ENCODE assay signal across 14 cellular contexts in genomic region chr10:86954681-86955500, GRCh38. TPM values are rescaled to one million over a fixed set of nuclear protein-coding genes. Genes with fewer than 3 reads are reported as not detected.
A peak's percentile ranks its signal among the peaks of the same experiment; 100 is the strongest.
DNase-seq lines count a peak whose midpoint lies in the region; ATAC-seq and TF ChIP-seq lines count a peak whose summit lies in the region.
"Had no signal": no experiment of that assay in that cellular context is flagged by ENCODE, and none has a peak within 500 bp of the region (broad histone marks: within the 10 kb centered on the region; RNA-seq: fewer than 3 reads in every experiment).

No MANE protein-coding gene starts in this region.

- H4K20me1 ChIP-seq in mammary epithelial cell (ENCODE audit: insufficient read depth, low read length) (no peaks in the 10 kb centered on the region), neural progenitor cell (ENCODE audit: low read depth) (no peaks in the 10 kb centered on the region)

- 85% methylated on average over 7 of the region's 13 CpGs for WGBS in mammary epithelial cell (ENCODE audit: low coverage, missing lambda C conversion rate)
- 55% methylated on average over 13 of the region's 13 CpGs for WGBS in urinary bladder

- H2AFZ ChIP-seq in mammary epithelial cell (ENCODE audit: low read depth, low read length) (no peak overlapping the region), neural progenitor cell (replicated peaks) (peak overlapping the region; percentile 92)

- CTCF ChIA-PET in mammary epithelial cell (lab: Charles Lee; ENCODE audit: low non-redundant PET): no interaction called here

- peak overlapping the region; percentile 94 for H3K27ac Mint-ChIP-seq in glutamatergic neuron (ENCODE audit: unreplicated experiment)
- H3K27ac Mint-ChIP-seq in neural progenitor cell: peak overlapping the region; percentile 98
- H3K27ac Mint-ChIP-seq: IgD-negative memory B cell had no signal

- BruUV-seq in mammary epithelial cell (replicated peaks; lab: Mats Ljungman, UMichigan): no TSS peak

- H3K27ac ChIP-seq in breast epithelium: peak overlapping the region; percentile 85 to 94
- H3K27ac ChIP-seq in mammary epithelial cell (ENCODE audit: insufficient read depth, low read depth, low read length): no peak overlapping the region
- H3K27ac ChIP-seq in neural progenitor cell: no peak overlapping the region
- H3K27ac ChIP-seq in urinary bladder (ENCODE audit: low read depth): peak overlapping the region; percentile 79

- in situ Hi-C loops in mammary epithelial cell (cut with MboI; ENCODE audit: low sequenced_read_pairs in 2 of 2): no loop called here

- intact Hi-C loops in breast epithelium (cut with DNase I; ENCODE audit: low total_unique reads) (no loop called here), mammary epithelial cell (cut with micrococcal nuclease) (no loop called here)

- peaks cover 8% of the 10 kb centered on the region for H3K79me2 ChIP-seq in mammary epithelial cell (ENCODE audit: insufficient read depth, low read length)
- H3K79me2 ChIP-seq in neural progenitor cell (ENCODE audit: low read depth): no peaks in the 10 kb centered on the region

- DNase-seq in breast epithelium (ENCODE audit: low spot score in 2 of 2) (no peak), mammary epithelial cell (no peak), glutamatergic neuron (no peak), neural progenitor cell (ENCODE audit: low spot score) (no peak), DMS153 treated with DMSO at 0.1 percent for 48 hours (lab: John Stamatoyannopoulos, UW; ENCODE audit: unreplicated experiment) (no peak)
- DNase-seq: DMS79; effector memory CD4-positive, alpha-beta T cell; NCI-H2029; OCI-M1 had no signal

- H3K27me3 Mint-ChIP-seq in glutamatergic neuron (ENCODE audit: unreplicated experiment) (peaks cover 18% of the 10 kb centered on the region), neural progenitor cell (ENCODE audit: insufficient read depth, low read depth) (peaks cover 8% of the 10 kb centered on the region)

- H3K4me2 ChIP-seq in mammary epithelial cell (ENCODE audit: insufficient read depth, low read depth, low read length) (no peak overlapping the region), neural progenitor cell (peak overlapping the region; percentile 61)

- no peak for ATAC-seq in GM18520 (IDR thresholded peaks at IDR 0.05; ENCODE audit: unreplicated experiment)
- no peak for ATAC-seq in HG02938 (IDR thresholded peaks at IDR 0.05; ENCODE audit: unreplicated experiment)

- H3K4me1 Mint-ChIP-seq in glutamatergic neuron (ENCODE audit: low read depth, unreplicated experiment) (peaks cover 20% of the 10 kb centered on the region), neural progenitor cell (peaks cover 50% of the 10 kb centered on the region)
- H3K4me1 Mint-ChIP-seq: IgD-negative memory B cell had no signal

- no peak for TF ChIP-seq POLR2A in breast epithelium (IDR thresholded peaks at IDR 0.05)

- dilution Hi-C loops in mammary epithelial cell (cut with HindIII; ENCODE audit: low sequenced_read_pairs): no loop called here

- H3K36me3 Mint-ChIP-seq in glutamatergic neuron (ENCODE audit: unreplicated experiment) (peaks cover 12% of the 10 kb centered on the region), neural progenitor cell (peaks cover 2% of the 10 kb centered on the region)

- H3K4me3 ChIP-seq in breast epithelium: peak overlapping the region; percentile 28 to 60 (median 37)
- H3K4me3 ChIP-seq in mammary epithelial cell (replicated peaks in 1 of 3; ENCODE audit: insufficient read depth in 1 of 3, low read depth in 2 of 3, low read length in 3 of 3): no peak overlapping the region
- no peak overlapping the region for H3K4me3 ChIP-seq in neural progenitor cell
- H3K4me3 ChIP-seq in urinary bladder (ENCODE audit: low read depth, low read length): peak overlapping the region; percentile 2

- no peak overlapping the region for H3K9ac ChIP-seq in mammary epithelial cell (ENCODE audit: insufficient read depth, low read length)
- H3K9ac ChIP-seq in neural progenitor cell: no peak overlapping the region

- peak overlapping the region; percentile 73 for H3K4me3 Mint-ChIP-seq in glutamatergic neuron (ENCODE audit: unreplicated experiment)
- H3K4me3 Mint-ChIP-seq in neural progenitor cell: peak overlapping the region; percentile 43

- H3K27me3 ChIP-seq in breast epithelium (no peaks in the 10 kb centered on the region), mammary epithelial cell (ENCODE audit: insufficient read depth, low read length) (no peaks in the 10 kb centered on the region), neural progenitor cell (no peaks in the 10 kb centered on the region)

- H3K9me3 Mint-ChIP-seq in glutamatergic neuron (ENCODE audit: unreplicated experiment): peaks cover 16% of the 10 kb centered on the region
- peaks cover 29% of the 10 kb centered on the region for H3K9me3 Mint-ChIP-seq in neural progenitor cell

- H3K4me1 ChIP-seq in breast epithelium (peaks cover 16 to 18% of the 10 kb centered on the region in 2 donors), mammary epithelial cell (ENCODE audit: insufficient read depth, low read length) (peaks cover 33% of the 10 kb centered on the region), neural progenitor cell (peaks cover 33% of the 10 kb centered on the region), urinary bladder (ENCODE audit: insufficient read depth) (no peaks in the 10 kb centered on the region)

- H3K36me3 ChIP-seq in breast epithelium (no peaks in the 10 kb centered on the region), mammary epithelial cell (ENCODE audit: insufficient read depth, low read length) (no peaks in the 10 kb centered on the region), neural progenitor cell (no peaks in the 10 kb centered on the region), urinary bladder (ENCODE audit: insufficient read depth) (no peaks in the 10 kb centered on the region)

- H3K9me3 ChIP-seq in breast epithelium (peaks cover 0 to 4% of the 10 kb centered on the region in 2 donors), mammary epithelial cell (replicated peaks; ENCODE audit: insufficient read depth, low read length) (no peaks in the 10 kb centered on the region), neural progenitor cell (ENCODE audit: low read depth) (peaks cover 6% of the 10 kb centered on the region)

- no peaks in the 10 kb centered on the region for H3F3A ChIP-seq in neural progenitor cell (ENCODE audit: low read depth)

- TF ChIP-seq CTCF in breast epithelium (IDR thresholded peaks at IDR 0.05): no peak
- no peak for TF ChIP-seq CTCF in mammary epithelial cell (conservative IDR thresholded peaks at IDR 0.05 in 1 of 2, IDR thresholded peaks at IDR 0.05 in 1 of 2; ENCODE audit: extremely low read depth in 1 of 2, insufficient read depth in 1 of 2, low read depth in 1 of 2, low read length in 2 of 2)
- TF ChIP-seq CTCF in glutamatergic neuron (IDR thresholded peaks at IDR 0.05; ENCODE audit: partially characterized antibody, unreplicated experiment): no peak
- TF ChIP-seq CTCF in neural progenitor cell (IDR thresholded peaks at IDR 0.05): no peak

RNA-seq across cellular contexts. Expression of gene MMRN2, which starts 2.5 kb away (rescaled TPM):
- total RNA-seq in breast epithelium (10 to 100 TPM; 23.0 to 60.3 (median 32.6) TPM), mammary epithelial cell (10 to 100 TPM in 1 of 2 donors, 1 to 10 TPM in 1; 8.5 to 13.7 TPM), glutamatergic neuron (ENCODE audit: unreplicated experiment) (5.4 TPM), neural progenitor cell (ENCODE audit: low replicate concordance) (0.28 and 1.4 TPM in 2 replicates), urinary bladder (49.0 TPM)
- polyA plus RNA-seq in mammary epithelial cell (11.6 TPM), urinary bladder (40.8 TPM)
- 5.4 TPM for polyA minus RNA-seq in mammary epithelial cell
- total RNA-seq: A172 had no signal
- polyA plus RNA-seq: IgD-negative memory B cell had no signal

RNA-seq across cellular contexts. Expression of gene SNCG, which starts 3.5 kb away (rescaled TPM):
- 100 to 1,000 TPM in 1 of 3 donors, 10 to 100 TPM in 2; 52.1 to 255 (median 53.7) TPM for total RNA-seq in breast epithelium
- total RNA-seq in mammary epithelial cell: 10 to 100 TPM; 25.7 to 54.0 TPM
- 101 TPM for polyA plus RNA-seq in mammary epithelial cell
- 31.4 TPM for polyA minus RNA-seq in mammary epithelial cell
- 431 TPM for total RNA-seq in glutamatergic neuron (ENCODE audit: unreplicated experiment)
- not detected in 2 replicates for total RNA-seq in neural progenitor cell (ENCODE audit: low replicate concordance)
- 69.2 TPM for total RNA-seq in urinary bladder
- polyA plus RNA-seq in urinary bladder: 197 TPM
- polyA plus RNA-seq: IgD-negative memory B cell had no signal

RNA-seq across cellular contexts. Expression of gene ADIRF, which starts 13.4 kb away (rescaled TPM):
- 1,000 to 10,000 TPM in 1 of 3 donors, 100 to 1,000 TPM in 2; 204 to 1,074 (median 288) TPM for total RNA-seq in breast epithelium
- total RNA-seq in mammary epithelial cell: 100 to 1,000 TPM in 1 of 2 donors, 10 to 100 TPM in 1; 57.0 to 247 TPM
- polyA plus RNA-seq in mammary epithelial cell: 517 TPM
- 39.5 TPM for polyA minus RNA-seq in mammary epithelial cell
- total RNA-seq in glutamatergic neuron (ENCODE audit: unreplicated experiment): not detected
- total RNA-seq in neural progenitor cell (ENCODE audit: low replicate concordance): not detected in 2 replicates
- total RNA-seq in urinary bladder: 112 TPM
- polyA plus RNA-seq in urinary bladder: 404 TPM
- total RNA-seq: A172 had no signal
- polyA plus RNA-seq: IgD-negative memory B cell had no signal

Comparison
In these comparisons a context has a peak if more than half of its experiments do, and no peak if none do; other contexts are left out.
1. H3K27ac ChIP-seq: peak in breast epithelium (2 of 2) and urinary bladder (single experiment); none in mammary epithelial cell (single experiment) and neural progenitor cell (single experiment).
2. H3K4me3 ChIP-seq: peak in breast epithelium (3 of 3) and urinary bladder (single experiment); none in mammary epithelial cell (0 of 3) and neural progenitor cell (single experiment).
3. RNA of gene SNCG, which starts 3.5 kb away (total RNA-seq): 431 TPM in glutamatergic neuron (single experiment), 69.2 TPM in urinary bladder (single experiment), 25.7 to 54.0 TPM in mammary epithelial cell and 52.1 to 255 TPM in breast epithelium; not detected in neural progenitor cell; every median in the first group is over 10 times any median in the second.
4. RNA of gene ADIRF, which starts 13.4 kb away (total RNA-seq): 204 to 1,074 TPM in breast epithelium, 57.0 to 247 TPM in mammary epithelial cell and 112 TPM in urinary bladder (single experiment); not detected in glutamatergic neuron (single experiment) and not detected in neural progenitor cell; every median in the first group is over 10 times any median in the second.